8 cellular contexts compared by ENCODE assay signal in genomic region chrX:71128915-71129765, GRCh38. TPM values are rescaled to one million over a fixed set of nuclear protein-coding genes. Genes with fewer than 3 reads are reported as not detected.
A peak's percentile ranks its signal among the peaks of the same experiment; 100 is the strongest.
DNase-seq lines count a peak whose midpoint lies in the region; ATAC-seq and TF ChIP-seq lines count a peak whose summit lies in the region.

No MANE protein-coding gene starts in this region.

- peak overlapping the region; percentile 80 for H3K27ac Mint-ChIP-seq in activated naive CD4-positive, alpha-beta T cell treated with anti-CD3 and anti-CD28 coated beads for 36 hours
- H3K27ac Mint-ChIP-seq in progenitor cell of endocrine pancreas: peak overlapping the region; percentile 77

- no peaks in the 10 kb centered on the region for H3K9me3 Mint-ChIP-seq in activated naive CD4-positive, alpha-beta T cell treated with anti-CD3 and anti-CD28 coated beads for 36 hours
- H3K9me3 Mint-ChIP-seq in progenitor cell of endocrine pancreas (ENCODE audit: low read depth): peaks cover 12% of the 10 kb centered on the region

- CTCF ChIA-PET in activated naive CD4-positive, alpha-beta T cell treated with anti-CD3 and anti-CD28 coated beads for 36 hours (lab: Charles Lee): interaction anchor here (0.6 to 3.7 kb wide), 12 partner anchors 10 to 89 kb away, joined by 3 to 60 read pairs (median 4); partner anchors contain the start of genes IL2RG, MED12 and SNX12

- H3K27ac ChIP-seq in SK-N-MC: peak overlapping the region; percentile 31; the same call in 1 of the 2 replicates
- H3K27ac ChIP-seq in aorta (ENCODE audit: low read depth in 1 of 2, low read length in 2 of 2): no peak overlapping the region

- H3K4me1 Mint-ChIP-seq in activated naive CD4-positive, alpha-beta T cell treated with anti-CD3 and anti-CD28 coated beads for 36 hours (ENCODE audit: low read depth): peaks cover 10% of the 10 kb centered on the region
- H3K4me1 Mint-ChIP-seq in progenitor cell of endocrine pancreas (ENCODE audit: low read depth): no peaks in the 10 kb centered on the region

- H3K4me1 ChIP-seq in aorta (ENCODE audit: control insufficient read depth in 1 of 2, insufficient read depth in 2 of 2, low read length in 2 of 2): no peaks in the 10 kb centered on the region

- no peak overlapping the region for H3K4me3 Mint-ChIP-seq in activated naive CD4-positive, alpha-beta T cell treated with anti-CD3 and anti-CD28 coated beads for 36 hours
- no peak overlapping the region for H3K4me3 Mint-ChIP-seq in progenitor cell of endocrine pancreas (ENCODE audit: low read depth)

- intact Hi-C loops in activated naive CD4-positive, alpha-beta T cell treated with anti-CD3 and anti-CD28 coated beads for 36 hours (cut with micrococcal nuclease): loop anchor here (1.0 to 2.0 kb wide), 4 partner anchors 10 to 159 kb away; no protein-coding TSS in a partner anchor
- intact Hi-C loops in aorta (cut with DNase I): no loop called here

- DNase-seq in NCI-H1436 (lab: John Stamatoyannopoulos, UW) (peak; percentile 31), NCI-H1436 treated with DMSO at 0.1 percent for 48 hours (lab: John Stamatoyannopoulos, UW) (no peak), SK-N-MC (ENCODE audit: low read depth, low spot score) (no peak), glomerular visceral epithelial cell (ENCODE audit: extremely low spot score) (peak; percentile 51), progenitor cell of endocrine pancreas (ENCODE audit: low spot score, unreplicated experiment) (peak; percentile 54), aorta (peak; percentile 77 to 87)
- DNase-seq in activated naive CD4-positive, alpha-beta T cell treated with anti-CD3 and anti-CD28 coated beads for 36 hours: peak; percentile 82

- H3K4me3 ChIP-seq in SK-N-MC: no peak overlapping the region
- no peak overlapping the region for H3K4me3 ChIP-seq in aorta (ENCODE audit: low read length in 2 of 2)

- ATAC-seq in HG03558 (IDR thresholded peaks at IDR 0.05; ENCODE audit: extremely low read depth, unreplicated experiment) (peak; percentile 56), aorta (ENCODE audit: low FRiP score) (peak; percentile 62)

- peaks cover 35% of the 10 kb centered on the region for H3K36me3 Mint-ChIP-seq in activated naive CD4-positive, alpha-beta T cell treated with anti-CD3 and anti-CD28 coated beads for 36 hours (ENCODE audit: low read depth)
- peaks cover 18% of the 10 kb centered on the region for H3K36me3 Mint-ChIP-seq in progenitor cell of endocrine pancreas (ENCODE audit: insufficient read depth)

- H3K36me3 ChIP-seq in SK-N-MC (ENCODE audit: insufficient read depth, low read length) (peaks cover 54% of the 10 kb centered on the region), aorta (ENCODE audit: control insufficient read depth in 1 of 2, insufficient read depth in 2 of 2, low read length in 1 of 2) (peaks cover 0 to 8% of the 10 kb centered on the region in 2 donors)

- no peaks in the 10 kb centered on the region for H3K27me3 ChIP-seq in aorta (ENCODE audit: control insufficient read depth in 1 of 2, insufficient read depth in 2 of 2, low read length in 1 of 2)

- peak; percentile 75 for TF ChIP-seq CTCF in progenitor cell of endocrine pancreas (IDR thresholded peaks at IDR 0.05; ENCODE audit: unreplicated experiment)

- H3K9ac ChIP-seq in SK-N-MC (ENCODE audit: insufficient read length): no peak overlapping the region

- no peaks in the 10 kb centered on the region for H3K27me3 Mint-ChIP-seq in activated naive CD4-positive, alpha-beta T cell treated with anti-CD3 and anti-CD28 coated beads for 36 hours (ENCODE audit: low read depth)
- H3K27me3 Mint-ChIP-seq in progenitor cell of endocrine pancreas: no peaks in the 10 kb centered on the region

- no peaks in the 10 kb centered on the region for H3K9me3 ChIP-seq in SK-N-MC (ENCODE audit: low read depth, low read length)
- H3K9me3 ChIP-seq in aorta (ENCODE audit: control insufficient read depth, low read length): no peaks in the 10 kb centered on the region

- WGBS in aorta, 2 donors: 32 to 36% methylated on average over 18 of the region's 18 CpGs

RNA-seq across cellular contexts. Expression of gene MED12, which starts 10.7 kb away (rescaled TPM):
- 10 to 100 TPM; 43.5 to 43.6 TPM for total RNA-seq in activated naive CD4-positive, alpha-beta T cell treated with anti-CD3 and anti-CD28 coated beads for 36 hours
- total RNA-seq in progenitor cell of endocrine pancreas: 106 and 123 TPM in 2 replicates
- 10 to 100 TPM; 51.5 to 68.4 TPM for total RNA-seq in aorta
- 10 to 100 TPM in 1 of 2 donors, 1 to 10 TPM in 1; 5.0 to 14.6 TPM for polyA plus RNA-seq in aorta

RNA-seq across cellular contexts. Expression of gene NLGN3, which starts 15.5 kb away (rescaled TPM):
- total RNA-seq in activated naive CD4-positive, alpha-beta T cell treated with anti-CD3 and anti-CD28 coated beads for 36 hours: under 1 TPM; 0.60 to 0.81 TPM
- total RNA-seq in progenitor cell of endocrine pancreas (5.9 and 7.8 TPM in 2 replicates), aorta (1 to 10 TPM; 1.5 to 4.5 TPM)
- polyA plus RNA-seq in aorta: 1 to 10 TPM in 1 of 2 donors, under 1 TPM in 1; 0.63 to 1.2 TPM

RNA-seq across cellular contexts. Expression of gene IL2RG, which starts 17.8 kb away (rescaled TPM):
- 100 to 1,000 TPM; 144 to 148 TPM for total RNA-seq in activated naive CD4-positive, alpha-beta T cell treated with anti-CD3 and anti-CD28 coated beads for 36 hours
- total RNA-seq in progenitor cell of endocrine pancreas (0.16 and 0.41 TPM in 2 replicates), aorta (1 to 10 TPM; 4.4 to 7.1 TPM)
- 1 to 10 TPM; 1.4 to 7.6 TPM for polyA plus RNA-seq in aorta

RNA-seq across cellular contexts. Expression of gene CXorf65, which starts 22.6 kb away (rescaled TPM):
- 10 to 100 TPM in 1 of 2 experiments, 1 to 10 TPM in 1; 7.7 to 11.3 TPM for total RNA-seq in activated naive CD4-positive, alpha-beta T cell treated with anti-CD3 and anti-CD28 coated beads for 36 hours
- total RNA-seq in progenitor cell of endocrine pancreas (not detected in 2 replicates), aorta (not detected)
- under 1 TPM in 1 of 2 donors, not detected in 1; 0.26 TPM for polyA plus RNA-seq in aorta

RNA-seq across cellular contexts. Expression of gene FOXO4, which starts 33.5 kb away (rescaled TPM):
- 1 to 10 TPM; 7.9 to 8.9 TPM for total RNA-seq in activated naive CD4-positive, alpha-beta T cell treated with anti-CD3 and anti-CD28 coated beads for 36 hours
- total RNA-seq in progenitor cell of endocrine pancreas (35.1 and 41.0 TPM in 2 replicates), aorta (10 to 100 TPM; 24.2 to 31.5 TPM)
- polyA plus RNA-seq in aorta: 10 to 100 TPM; 18.1 to 29.8 TPM

Comparison
In these comparisons a context has a peak if more than half of its experiments do, and no peak if none do; other contexts are left out.
1. DNase-seq: peak in NCI-H1436 (single experiment), activated naive CD4-positive, alpha-beta T cell treated with anti-CD3 and anti-CD28 coated beads for 36 hours (single experiment), glomerular visceral epithelial cell (single experiment), progenitor cell of endocrine pancreas (single experiment) and aorta (2 of 2); none in NCI-H1436 treated with DMSO at 0.1 percent for 48 hours (single experiment) and SK-N-MC (single experiment).
2. RNA of gene IL2RG, which starts 17.8 kb away (total RNA-seq): 144 to 148 TPM in activated naive CD4-positive, alpha-beta T cell treated with anti-CD3 and anti-CD28 coated beads for 36 hours; 4.4 to 7.1 TPM in aorta and 0.16 to 0.41 TPM in progenitor cell of endocrine pancreas; every median in the first group is over 10 times any median in the second.